ENCODE assay signal across 18 cellular contexts in the genomic region with DNA sequence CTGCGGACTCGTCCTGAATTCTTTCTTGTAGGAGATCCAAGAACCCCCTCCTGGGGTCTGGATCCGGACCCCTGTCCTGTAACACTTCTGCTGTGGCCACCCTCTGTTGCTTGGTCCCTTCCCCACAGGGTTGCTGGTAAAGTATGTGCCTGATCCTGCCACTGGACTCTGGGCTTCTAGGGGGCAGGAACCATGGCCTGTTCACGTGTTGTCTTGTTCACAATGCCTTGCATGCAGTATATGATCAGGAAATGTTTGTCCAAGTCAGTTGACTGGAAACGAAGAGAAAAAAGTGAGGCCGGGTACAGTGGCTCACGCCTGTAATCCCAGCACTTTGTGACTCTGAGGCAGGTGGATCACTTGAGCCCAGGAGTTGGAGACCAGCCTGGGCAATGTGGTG.
"Had no signal": no experiment of that assay in that cellular context is flagged by ENCODE, and none has a peak within 500 bp of the region (broad histone marks: within the 10 kb centered on the region; RNA-seq: fewer than 3 reads in every experiment).

No MANE protein-coding gene starts in this region.

- H3K9me3 ChIP-seq: neutrophil, sigmoid colon, testis had no signal

- H3K27me3 ChIP-seq: neutrophil, sigmoid colon, testis, tibial nerve had no signal

- H3K36me3 ChIP-seq: neutrophil, sigmoid colon, tibial nerve had no signal

- H3K36me3 Mint-ChIP-seq: naive B cell; stimulated activated naive B cell treated with anti-CD40 and anti-IgM and Interleukin-4, amounts not matched to agents 10 μg/mL and 1 μg/mL and 100 μg/mL, for 72 hours had no signal

- H3K27me3 Mint-ChIP-seq: stimulated activated naive CD8-positive, alpha-beta T cell treated with anti-CD3 and anti-CD28 coated beads, Interleukin-15, amount 100 ng/mL, for 72 hours had no signal

- H3K9me3 Mint-ChIP-seq: nephron; stimulated activated naive B cell treated with anti-CD40 and anti-IgM and Interleukin-4, amounts not matched to agents 10 μg/mL and 1 μg/mL and 100 μg/mL, for 72 hours; stimulated activated naive CD8-positive, alpha-beta T cell treated with anti-CD3 and anti-CD28 coated beads, Interleukin-15, amount 100 ng/mL, for 72 hours had no signal

- H3K4me1 Mint-ChIP-seq: naive B cell; stimulated activated naive B cell treated with anti-CD40 and anti-IgM and Interleukin-4, amounts not matched to agents 10 μg/mL and 1 μg/mL and 100 μg/mL, for 72 hours; stimulated activated naive CD8-positive, alpha-beta T cell treated with anti-CD3 and anti-CD28 coated beads, Interleukin-15, amount 100 ng/mL, for 72 hours had no signal

- DNase-seq: dermis blood vessel endothelial cell; foreskin keratinocyte; left colon; left ventricle myocardium superior; mesenchymal stem cell; naive B cell; posterior cingulate gyrus; sigmoid colon; stimulated activated CD4-positive, alpha-beta T cell treated with anti-CD3 and anti-CD28 coated beads, Interleukin-2, amount 100 ng/mL, for 24 hours; stimulated activated CD4-positive, alpha-beta T cell treated with anti-CD3 and anti-CD28 coated beads, Interleukin-4, amount 100 ng/mL, for 4 hours; stimulated activated naive B cell treated with anti-CD40 and anti-IgM and Interleukin-4, amounts not matched to agents 10 μg/mL and 1 μg/mL and 100 μg/mL, for 72 hours; stimulated activated naive CD8-positive, alpha-beta T cell treated with anti-CD3 and anti-CD28 coated beads, Interleukin-15, amount 100 ng/mL, for 72 hours; testis had no signal

- H3K4me3 Mint-ChIP-seq: naive B cell; nephron; stimulated activated naive B cell treated with anti-CD40 and anti-IgM and Interleukin-4, amounts not matched to agents 10 μg/mL and 1 μg/mL and 100 μg/mL, for 72 hours; stimulated activated naive CD8-positive, alpha-beta T cell treated with anti-CD3 and anti-CD28 coated beads, Interleukin-15, amount 100 ng/mL, for 72 hours had no signal

- H3K27ac ChIP-seq: foreskin keratinocyte, neutrophil, sigmoid colon, skin epidermis, testis, tibial nerve had no signal

- H3K4me1 ChIP-seq: foreskin keratinocyte, sigmoid colon, testis, tibial nerve had no signal

- H3K27ac Mint-ChIP-seq: nephron; stimulated activated naive B cell treated with anti-CD40 and anti-IgM and Interleukin-4, amounts not matched to agents 10 μg/mL and 1 μg/mL and 100 μg/mL, for 72 hours; stimulated activated naive CD8-positive, alpha-beta T cell treated with anti-CD3 and anti-CD28 coated beads, Interleukin-15, amount 100 ng/mL, for 72 hours had no signal

- ATAC-seq: foreskin keratinocyte; left colon; left ventricle myocardium superior; stimulated activated naive B cell treated with anti-CD40 and anti-IgM and Interleukin-4, amounts not matched to agents 10 μg/mL and 1 μg/mL and 100 μg/mL, for 72 hours; stimulated activated naive CD8-positive, alpha-beta T cell treated with anti-CD3 and anti-CD28 coated beads, Interleukin-15, amount 100 ng/mL, for 72 hours had no signal

- H3K4me3 ChIP-seq: lung, sigmoid colon, skin epidermis, testis, tibial nerve had no signal
